Comparison of ENCODE assay signal across 19 cellular contexts in the genomic region with DNA sequence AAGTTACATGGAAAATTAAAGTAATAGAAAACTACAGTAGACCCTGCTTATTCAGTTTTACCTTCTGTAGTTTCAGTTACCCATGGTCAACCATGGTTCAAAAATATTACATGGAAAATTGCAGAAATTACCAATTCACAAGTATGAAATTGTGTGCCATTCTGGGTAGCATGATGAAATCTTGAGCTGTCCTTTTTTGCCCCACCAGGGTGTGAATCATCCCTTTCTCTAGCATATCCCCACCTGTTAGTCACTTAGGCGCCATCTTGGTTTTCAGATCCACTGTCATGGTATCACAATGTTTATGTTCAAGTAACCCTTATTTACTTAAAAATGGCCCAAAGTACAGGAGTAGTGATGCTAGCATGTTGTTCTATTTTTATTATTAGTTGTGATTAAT.
"Had no signal": no experiment of that assay in that cellular context is flagged by ENCODE, and none has a peak within 500 bp of the region (broad histone marks: within the 10 kb centered on the region; RNA-seq: fewer than 3 reads in every experiment).

No MANE protein-coding gene starts in this region.

- H3K4me3 Mint-ChIP-seq: immature natural killer cell, memory B cell, mesothelial cell of epicardium, natural killer cell, neural crest cell had no signal

- H3K27ac ChIP-seq: dorsolateral prefrontal cortex, left lung, lower lobe of right lung, spleen, tibial artery, upper lobe of left lung, uterus had no signal

- H3K4me1 ChIP-seq: uterus had no signal

- DNase-seq: cortex of kidney; dorsolateral prefrontal cortex; effector CD8-positive, alpha-beta T cell; immature natural killer cell; left lung; lower lobe of right lung; natural killer cell; posterior cingulate gyrus; spleen; stimulated activated CD4-positive, alpha-beta T cell treated with anti-CD3 and anti-CD28 coated beads, Interleukin-15, amount 100 ng/mL, for 24 hours; stimulated activated CD4-positive, alpha-beta T cell treated with anti-CD3 and anti-CD28 coated beads, Interleukin-2, amount 100 ng/mL, for 24 hours; stimulated activated naive CD4-positive, alpha-beta T cell treated with Interleukin-2 at 50 U/mL for 16 hours; tibial artery; upper lobe of left lung; uterus had no signal

- ATAC-seq: left lung, lower lobe of right lung, natural killer cell, sciatic nerve had no signal

- H3K27me3 ChIP-seq: tibial artery, upper lobe of left lung, uterus had no signal

- H3K4me3 ChIP-seq: dorsolateral prefrontal cortex, left lung, lower lobe of right lung, spleen, tibial artery, upper lobe of left lung, uterus had no signal

- H3K27ac Mint-ChIP-seq: immature natural killer cell, memory B cell, mesothelial cell of epicardium, natural killer cell had no signal

- H3K36me3 ChIP-seq: left lung, lower lobe of right lung, spleen, tibial artery, upper lobe of left lung, uterus had no signal
